ENCODE assay signal across 20 cellular contexts in genomic region chr14:96260341-96260821, GRCh38. TPM values are rescaled to one million over a fixed set of nuclear protein-coding genes. Genes with fewer than 3 reads are reported as not detected.
DNase-seq lines count a peak whose midpoint lies in the region; ATAC-seq and TF ChIP-seq lines count a peak whose summit lies in the region.
"Had no signal": no experiment of that assay in that cellular context is flagged by ENCODE, and none has a peak within 500 bp of the region (broad histone marks: within the 10 kb centered on the region; RNA-seq: fewer than 3 reads in every experiment).

No MANE protein-coding gene starts in this region.

- CTCF ChIA-PET in MCF 10A (lab: Yijun Ruan, JAX) (interaction anchor here (0.5 to 1.4 kb wide), 4 partner anchors 14 to 266 kb away, joined by 3 to 4 read pairs (median 3); partner anchors contain the start of gene BDKRB2), mammary epithelial cell (lab: Charles Lee; ENCODE audit: low non-redundant PET) (interaction anchor here (0.6 kb wide), 1 partner anchor 11 kb away, joined by 3 read pairs; no protein-coding TSS in a partner anchor)

- in situ Hi-C loops in mammary epithelial cell (cut with MboI; ENCODE audit: low sequenced_read_pairs in 2 of 2): loop anchor here (25.0 kb wide), 2 partner anchors 698 to 723 kb away; partner anchors contain the start of gene GLRX5 (in 1 of the 2)

- peak; percentile 76 for DNase-seq in MCF 10A (ENCODE audit: unreplicated experiment)
- no peak for DNase-seq in mammary epithelial cell
- DNase-seq in RPMI7951 (ENCODE audit: low read depth): peak; percentile 75
- DNase-seq in fibroblast of peridontal ligament (ENCODE audit: extremely low read depth): peak; percentile 94
- DNase-seq in upper lobe of right lung: no peak
- DNase-seq in activated T-cell treated with anti-CD3 and anti-CD28 coated beads, Interleukin-2, amount 50 U/mL, for 72 hours: no peak
- DNase-seq in SKM-1 treated with dmso at 0.1 percent for 144 hours (lab: John Stamatoyannopoulos, UW; ENCODE audit: unreplicated experiment): no peak
- DNase-seq in activated effector memory CD4-positive, alpha-beta T cell treated with anti-CD3 and anti-CD28 coated beads, Interleukin-2, amount 50 U/mL, for 16 hours: no peak
- DNase-seq: DMS79 treated with DMSO at 0.1 percent for 48 hours; islet precursor cell; mucosa of descending colon; NCI-H1436; NCI-H526; stimulated activated naive CD4-positive, alpha-beta T cell had no signal

- no TSS peak for BruUV-seq in MCF 10A (replicated peaks; lab: Mats Ljungman, UMichigan)
- no TSS peak for BruUV-seq in mammary epithelial cell (replicated peaks; lab: Mats Ljungman, UMichigan)

- H3K4me1 ChIP-seq in mammary epithelial cell (ENCODE audit: insufficient read depth, low read length): peaks cover 16% of the 10 kb centered on the region
- H3K4me1 ChIP-seq in upper lobe of right lung: peaks cover 4% of the 10 kb centered on the region
- H3K4me1 ChIP-seq: HAP-1 had no signal

- H3K4me1 Mint-ChIP-seq in MCF 10A (ENCODE audit: insufficient read depth, unreplicated experiment): peaks cover 18% of the 10 kb centered on the region
- no peaks in the 10 kb centered on the region for H3K4me1 Mint-ChIP-seq in activated T-cell treated with anti-CD3 and anti-CD28 coated beads, Interleukin-2, amount 50 U/mL, for 72 hours (ENCODE audit: low read depth)

- ATAC-seq in upper lobe of right lung: peak; percentile 67
- ATAC-seq in activated T-cell treated with anti-CD3 and anti-CD28 coated beads, Interleukin-2, amount 50 U/mL, for 72 hours (replicated peaks in 1 of 2): no peak

- 98% methylated on average over 2 of the region's 2 CpGs for WGBS in mammary epithelial cell (ENCODE audit: low coverage, missing lambda C conversion rate)

- no peaks in the 10 kb centered on the region for H3K27me3 ChIP-seq in mammary epithelial cell (ENCODE audit: insufficient read depth, low read length)
- H3K27me3 ChIP-seq in upper lobe of right lung: no peaks in the 10 kb centered on the region
- H3K27me3 ChIP-seq: body of pancreas, SJSA1 had no signal

- intact Hi-C loops in MCF 10A (cut with micrococcal nuclease) (no loop called here), mammary epithelial cell (cut with micrococcal nuclease) (no loop called here), upper lobe of right lung (cut with DNase I) (no loop called here)

- H3K9me3 ChIP-seq in mammary epithelial cell (replicated peaks; ENCODE audit: insufficient read depth, low read length): no peaks in the 10 kb centered on the region
- no peaks in the 10 kb centered on the region for H3K9me3 ChIP-seq in upper lobe of right lung
- H3K9me3 ChIP-seq: body of pancreas, HAP-1, mucosa of descending colon, SJSA1 had no signal

- POLR2A ChIA-PET in MCF 10A (lab: Yijun Ruan, JAX): interaction anchor here (0.5 to 0.9 kb wide), 3 partner anchors 10 to 311 kb away, joined by 3 read pairs; no protein-coding TSS in a partner anchor

- H3K27ac Mint-ChIP-seq in MCF 10A (ENCODE audit: low read depth, unreplicated experiment): no peak overlapping the region
- H3K27ac Mint-ChIP-seq in activated T-cell treated with anti-CD3 and anti-CD28 coated beads, Interleukin-2, amount 50 U/mL, for 72 hours: no peak overlapping the region

- H3K9me3 Mint-ChIP-seq in MCF 10A (ENCODE audit: unreplicated experiment): no peaks in the 10 kb centered on the region
- no peaks in the 10 kb centered on the region for H3K9me3 Mint-ChIP-seq in activated T-cell treated with anti-CD3 and anti-CD28 coated beads, Interleukin-2, amount 50 U/mL, for 72 hours

- no peaks in the 10 kb centered on the region for H3K79me2 ChIP-seq in mammary epithelial cell (ENCODE audit: insufficient read depth, low read length)

- dilution Hi-C loops in mammary epithelial cell (cut with HindIII; ENCODE audit: low sequenced_read_pairs): loop anchor here (25.0 kb wide), 1 partner anchor 148 kb away; no protein-coding TSS in a partner anchor

- TF ChIP-seq CTCF in MCF 10A (IDR thresholded peaks at IDR 0.05; ENCODE audit: unreplicated experiment) (no peak), mammary epithelial cell (conservative IDR thresholded peaks at IDR 0.05 in 1 of 2, IDR thresholded peaks at IDR 0.05 in 1 of 2; ENCODE audit: extremely low read depth in 1 of 2, insufficient read depth in 1 of 2, low read depth in 1 of 2, low read length in 2 of 2) (no peak), upper lobe of right lung (IDR thresholded peaks at IDR 0.05) (no peak)

- no peaks in the 10 kb centered on the region for H4K20me1 ChIP-seq in mammary epithelial cell (ENCODE audit: insufficient read depth, low read length)

- no peak overlapping the region for H3K4me3 ChIP-seq in mammary epithelial cell (replicated peaks in 1 of 3; ENCODE audit: insufficient read depth in 1 of 3, low read depth in 2 of 3, low read length in 3 of 3)
- no peak overlapping the region for H3K4me3 ChIP-seq in upper lobe of right lung
- H3K4me3 ChIP-seq: body of pancreas, HAP-1, mucosa of descending colon, SJSA1 had no signal

- H3K4me3 Mint-ChIP-seq in MCF 10A (ENCODE audit: unreplicated experiment): no peak overlapping the region
- no peak overlapping the region for H3K4me3 Mint-ChIP-seq in activated T-cell treated with anti-CD3 and anti-CD28 coated beads, Interleukin-2, amount 50 U/mL, for 72 hours

- no peak overlapping the region for H3K9ac ChIP-seq in mammary epithelial cell (ENCODE audit: insufficient read depth, low read length)

- H3K36me3 ChIP-seq in mammary epithelial cell (ENCODE audit: insufficient read depth, low read length) (no peaks in the 10 kb centered on the region), upper lobe of right lung (no peaks in the 10 kb centered on the region)
- H3K36me3 ChIP-seq: HAP-1 had no signal

- no peak overlapping the region for H2AFZ ChIP-seq in mammary epithelial cell (ENCODE audit: low read depth, low read length)

- no peak overlapping the region for H3K27ac ChIP-seq in mammary epithelial cell (ENCODE audit: insufficient read depth, low read depth, low read length)
- H3K27ac ChIP-seq in upper lobe of right lung: no peak overlapping the region
- H3K27ac ChIP-seq: SJSA1 had no signal

- H3K36me3 Mint-ChIP-seq in MCF 10A (ENCODE audit: insufficient read depth, unreplicated experiment): no peaks in the 10 kb centered on the region
- H3K36me3 Mint-ChIP-seq in activated T-cell treated with anti-CD3 and anti-CD28 coated beads, Interleukin-2, amount 50 U/mL, for 72 hours (ENCODE audit: insufficient read depth in 2 of 2): no peaks in the 10 kb centered on the region

- no peak overlapping the region for H3K4me2 ChIP-seq in mammary epithelial cell (ENCODE audit: insufficient read depth, low read depth, low read length)

- H3K27me3 Mint-ChIP-seq in MCF 10A (ENCODE audit: insufficient read depth, unreplicated experiment): no peaks in the 10 kb centered on the region
- H3K27me3 Mint-ChIP-seq in activated T-cell treated with anti-CD3 and anti-CD28 coated beads, Interleukin-2, amount 50 U/mL, for 72 hours (ENCODE audit: low read depth): peaks cover 27% of the 10 kb centered on the region

RNA-seq across cellular contexts. Expression of gene BDKRB1, which starts 4.4 kb away (rescaled TPM):
- total RNA-seq in MCF 10A (2022): 0.32 and 0.51 TPM in 2 replicates
- 1 to 10 TPM in 1 of 2 donors, under 1 TPM in 1; 0.17 to 4.8 TPM for total RNA-seq in mammary epithelial cell
- 3.7 TPM for polyA plus RNA-seq in mammary epithelial cell
- polyA minus RNA-seq in mammary epithelial cell: 6.9 TPM
- 7.1 and 9.2 TPM in 2 replicates for total RNA-seq in RPMI7951 (2014; rRNA removed; shearing (Covaris generic))
- not detected for total RNA-seq in upper lobe of right lung
- not detected for total RNA-seq in activated T-cell treated with anti-CD3 and anti-CD28 coated beads, Interleukin-2, amount 50 U/mL, for 72 hours
- total RNA-seq: activated CD8-positive, alpha-beta memory T cell treated with anti-CD3 and anti-CD28 coated beads for 36 hours; body of pancreas; glomerular endothelial cell; skeletal muscle tissue had no signal

RNA-seq across cellular contexts. Expression of gene BDKRB2, which starts 55.7 kb away (rescaled TPM):
- total RNA-seq in MCF 10A (2022): 1.4 and 2.8 TPM in 2 replicates
- total RNA-seq in mammary epithelial cell: 10 to 100 TPM in 1 of 2 donors, 1 to 10 TPM in 1; 7.5 to 21.1 TPM
- 18.1 TPM for polyA plus RNA-seq in mammary epithelial cell
- 37.4 TPM for polyA minus RNA-seq in mammary epithelial cell
- 13.1 and 15.9 TPM in 2 replicates for total RNA-seq in RPMI7951 (2014; rRNA removed; shearing (Covaris generic))
- total RNA-seq in upper lobe of right lung: 1.5 TPM
- not detected for total RNA-seq in activated T-cell treated with anti-CD3 and anti-CD28 coated beads, Interleukin-2, amount 50 U/mL, for 72 hours
- total RNA-seq: activated CD8-positive, alpha-beta memory T cell treated with anti-CD3 and anti-CD28 coated beads for 36 hours had no signal

Comparison
In these comparisons a context has a peak if more than half of its experiments do, and no peak if none do; other contexts are left out.
1. DNase-seq: peak in MCF 10A (single experiment), RPMI7951 (single experiment) and fibroblast of peridontal ligament (single experiment); none in mammary epithelial cell (single experiment), upper lobe of right lung (single experiment), activated T-cell treated with anti-CD3 and anti-CD28 coated beads, Interleukin-2, amount 50 U/mL, for 72 hours (0 of 2), SKM-1 treated with dmso at 0.1 percent for 144 hours (single experiment) and activated effector memory CD4-positive, alpha-beta T cell treated with anti-CD3 and anti-CD28 coated beads, Interleukin-2, amount 50 U/mL, for 16 hours (single experiment).